11 cellular contexts compared by ENCODE assay signal in genomic region chr13:27005556-27005955, GRCh38.
DNase-seq lines count a peak whose midpoint lies in the region; FAIRE-seq and TF ChIP-seq lines count a peak whose summit lies in the region.
"Had no signal": no experiment of that assay in that cellular context is flagged by ENCODE, and none has a peak within 500 bp of the region (broad histone marks: within the 10 kb centered on the region; RNA-seq: fewer than 3 reads in every experiment).

No MANE protein-coding gene starts in this region.

- peak overlapping the region in 1 of 2 donors; percentile 78 for H3K9ac ChIP-seq in stomach smooth muscle (ENCODE audit: low read length in 2 of 2)

- H3K36me3 ChIP-seq in stomach smooth muscle (ENCODE audit: control insufficient read depth in 2 of 2, insufficient read depth in 2 of 2, low read length in 2 of 2) = no peaks in the 10 kb centered on the region
- no peaks in the 10 kb centered on the region for H3K36me3 ChIP-seq in uterus
- H3K36me3 ChIP-seq: HAP-1 had no signal

- TF ChIP-seq CTCF in uterus (IDR thresholded peaks at IDR 0.05) = no peak

- H3K4me1 ChIP-seq in stomach smooth muscle (ENCODE audit: control insufficient read depth, insufficient read depth, low read length) (peaks cover 26% of the 10 kb centered on the region), uterus (no peaks in the 10 kb centered on the region)
- H3K4me1 ChIP-seq: HAP-1 had no signal

- intact Hi-C loops in uterus (cut with DNase I; ENCODE audit: low total_unique reads) = no loop called here

- H3K4me3 ChIP-seq in stomach smooth muscle (ENCODE audit: low read length in 2 of 2) (no peak overlapping the region), uterus (no peak overlapping the region)
- H3K4me3 ChIP-seq: HAP-1 had no signal

- H3K27me3 ChIP-seq in stomach smooth muscle (ENCODE audit: control insufficient read depth in 1 of 2, insufficient read depth in 2 of 2, low read length in 2 of 2) (no peaks in the 10 kb centered on the region), uterus (no peaks in the 10 kb centered on the region)

- H3K9me3 ChIP-seq in stomach smooth muscle (ENCODE audit: control insufficient read depth in 2 of 2, low read length in 2 of 2) (peaks cover 0 to 4% of the 10 kb centered on the region in 2 donors), uterus (no peaks in the 10 kb centered on the region)
- H3K9me3 ChIP-seq: HAP-1 had no signal

- DNase-seq in NCI-H2171 treated with DMSO at 0.1 percent for 48 hours (lab: John Stamatoyannopoulos, UW) (peak; percentile 18), NCI-H2171 (lab: John Stamatoyannopoulos, UW) (no peak), amygdala (lab: John Stamatoyannopoulos, UW) (peak in 38 of 56 donors; percentile 8 to 75 (median 36)), left kidney (ENCODE audit: low read depth, low spot score) (peak; percentile 48), GM12891 (ENCODE audit: insufficient read length, low spot score) (no peak), NCI-H187 treated with DMSO at 0.1 percent for 48 hours (lab: John Stamatoyannopoulos, UW) (no peak), uterus (no peak)
- DNase-seq: kidney, MV-4-11 had no signal

- TF ChIP-seq POLR2A in GM12891 (IDR thresholded peaks at IDR 0.05; ENCODE audit: low read depth, low read length) = no peak
- no peak for TF ChIP-seq POLR2A in uterus (IDR thresholded peaks at IDR 0.05)

- peak overlapping the region; percentile 11 for H3K27ac ChIP-seq in stomach smooth muscle (ENCODE audit: low read length)
- H3K27ac ChIP-seq in uterus = no peak overlapping the region

- no peak for FAIRE-seq in GM12891 (lab: Jason Lieb, UNC)
- FAIRE-seq: kidney had no signal

TF ChIP-seq in GM12891, 5 proteins besides CTCF, POLR2A, EP300 and RAD21:
- TF ChIP-seq POLR2AphosphoS5 (IDR thresholded peaks at IDR 0.05; ENCODE audit: low read depth, low read length) = no peak
- no peak for TF ChIP-seq SPI1 (IDR thresholded peaks at IDR 0.05; ENCODE audit: low read depth, low read length)
- no peak for TF ChIP-seq PAX5 (IDR thresholded peaks at IDR 0.05; ENCODE audit: insufficient read depth, low read length, severe bottlenecking)
- TF ChIP-seq POU2F2 (IDR thresholded peaks at IDR 0.05; ENCODE audit: low read depth, low read length) = no peak
- no peak for TF ChIP-seq TAF1 (IDR thresholded peaks at IDR 0.05; ENCODE audit: low read depth, low read length)

Comparison
In these comparisons a context has a peak if more than half of its experiments do, and no peak if none do; other contexts are left out.
1. DNase-seq: peak in NCI-H2171 treated with DMSO at 0.1 percent for 48 hours (single experiment), amygdala (38 of 56) and left kidney (single experiment); none in NCI-H2171 (single experiment), GM12891 (single experiment), NCI-H187 treated with DMSO at 0.1 percent for 48 hours (single experiment) and uterus (0 of 2).